Comparison of ENCODE assay signal across 8 cellular contexts in the genomic region with DNA sequence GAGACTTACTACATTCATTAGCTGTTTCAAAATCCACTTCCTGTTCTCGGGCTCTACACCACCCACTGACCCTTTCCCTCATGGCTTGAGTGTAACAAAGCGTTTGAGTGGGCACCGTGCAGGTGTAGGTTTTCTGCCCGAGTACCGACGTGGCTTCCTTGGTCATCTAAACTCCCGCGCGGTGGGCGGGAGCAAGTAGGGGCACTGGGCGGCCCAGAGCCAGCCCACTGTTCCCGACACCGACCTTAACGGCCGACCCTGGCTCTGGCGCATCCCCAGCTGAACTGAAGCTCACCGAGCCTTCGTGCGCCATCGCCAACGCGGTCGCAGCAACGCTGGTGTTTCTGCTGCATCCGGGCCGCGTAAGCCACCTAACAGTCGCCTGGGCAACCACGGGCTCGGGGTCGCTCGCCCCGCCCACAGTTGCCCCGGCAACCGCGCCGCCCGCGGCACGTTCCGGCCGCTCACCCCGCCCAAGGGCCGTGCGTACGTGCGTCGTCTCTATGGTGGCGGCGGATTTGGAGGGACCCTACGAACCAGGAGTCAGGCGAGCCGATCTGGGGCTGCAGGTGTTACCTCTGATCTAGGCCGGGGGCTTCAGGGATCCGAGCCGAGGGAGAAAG. TPM values are rescaled to one million over a fixed set of nuclear protein-coding genes. Genes with fewer than 3 reads are reported as not detected.
DNase-seq lines count a peak whose midpoint lies in the region; ATAC-seq and TF ChIP-seq lines count a peak whose summit lies in the region.

Gene C2orf81 (minus strand): TSS at position 372 of the 623 bp plus-strand sequence. CDS start 59 bp downstream, at position 313.
A gene with protein sequence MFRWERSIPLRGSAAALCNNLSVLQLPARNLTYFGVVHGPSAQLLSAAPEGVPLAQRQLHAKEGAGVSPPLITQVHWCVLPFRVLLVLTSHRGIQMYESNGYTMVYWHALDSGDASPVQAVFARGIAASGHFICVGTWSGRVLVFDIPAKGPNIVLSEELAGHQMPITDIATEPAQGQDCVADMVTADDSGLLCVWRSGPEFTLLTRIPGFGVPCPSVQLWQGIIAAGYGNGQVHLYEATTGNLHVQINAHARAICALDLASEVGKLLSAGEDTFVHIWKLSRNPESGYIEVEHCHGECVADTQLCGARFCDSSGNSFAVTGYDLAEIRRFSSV (plus strand): TSS at position 483 of the 623 bp plus-strand sequence. CDS start 424 bp downstream, outside the sequence.

- ATAC-seq in activated T-helper 17 cell treated with anti-CD3 and anti-CD28 coated beads, Interleukin-2, amount 50 U/mL, for 72 hours (replicated peaks), result peak; percentile 96
- ATAC-seq in stimulated activated naive CD8-positive, alpha-beta T cell treated with anti-CD3 and anti-CD28 coated beads, Interleukin-15, amount 100 ng/mL, for 72 hours, result peak; percentile 95

- DNase-seq in Daoy (ENCODE audit: low read depth), result peak; percentile 95
- DNase-seq in GOT3 (lab: John Stamatoyannopoulos, UW), result peak; percentile 68
- peak; percentile 84 for DNase-seq in LHCN-M2 (ENCODE audit: low read depth)
- DNase-seq in RPMI7951 (ENCODE audit: low read depth), result peak; percentile 92
- peak; percentile 70 for DNase-seq in fibroblast of peridontal ligament (ENCODE audit: extremely low read depth)
- peak; percentile 95 for DNase-seq in nephron progenitor cell
- DNase-seq in stimulated activated naive CD8-positive, alpha-beta T cell treated with anti-CD3 and anti-CD28 coated beads, Interleukin-15, amount 100 ng/mL, for 72 hours, result peak; percentile 95 to 96

- peaks cover 18% of the 10 kb centered on the region for H3K4me1 Mint-ChIP-seq in activated T-helper 17 cell treated with anti-CD3 and anti-CD28 coated beads, Interleukin-2, amount 50 U/mL, for 72 hours
- peaks cover 49% of the 10 kb centered on the region for H3K4me1 Mint-ChIP-seq in nephron progenitor cell
- peaks cover 42% of the 10 kb centered on the region for H3K4me1 Mint-ChIP-seq in stimulated activated naive CD8-positive, alpha-beta T cell treated with anti-CD3 and anti-CD28 coated beads, Interleukin-15, amount 100 ng/mL, for 72 hours

- H3K27ac Mint-ChIP-seq in activated T-helper 17 cell treated with anti-CD3 and anti-CD28 coated beads, Interleukin-2, amount 50 U/mL, for 72 hours, result peak within 1 kb of the TSS; percentile 98
- H3K27ac Mint-ChIP-seq in nephron progenitor cell, result peak within 1 kb of the TSS; percentile 76
- H3K27ac Mint-ChIP-seq in stimulated activated naive CD8-positive, alpha-beta T cell treated with anti-CD3 and anti-CD28 coated beads, Interleukin-15, amount 100 ng/mL, for 72 hours, result peak within 1 kb of the TSS; percentile 97 to 100

- H3K27me3 Mint-ChIP-seq in activated T-helper 17 cell treated with anti-CD3 and anti-CD28 coated beads, Interleukin-2, amount 50 U/mL, for 72 hours, result no peaks in the 10 kb centered on the region
- peaks cover 21% of the 10 kb centered on the region for H3K27me3 Mint-ChIP-seq in nephron progenitor cell (ENCODE audit: low read depth, poor library complexity)
- H3K27me3 Mint-ChIP-seq in stimulated activated naive CD8-positive, alpha-beta T cell treated with anti-CD3 and anti-CD28 coated beads, Interleukin-15, amount 100 ng/mL, for 72 hours, result no peaks in the 10 kb centered on the region

- peak within 1 kb of the TSS; percentile 97 for H3K4me3 Mint-ChIP-seq in activated T-helper 17 cell treated with anti-CD3 and anti-CD28 coated beads, Interleukin-2, amount 50 U/mL, for 72 hours
- peak within 1 kb of the TSS; percentile 95 for H3K4me3 Mint-ChIP-seq in nephron progenitor cell
- H3K4me3 Mint-ChIP-seq in stimulated activated naive CD8-positive, alpha-beta T cell treated with anti-CD3 and anti-CD28 coated beads, Interleukin-15, amount 100 ng/mL, for 72 hours, result peak within 1 kb of the TSS; percentile 98 to 100

- TF ChIP-seq CTCF in nephron progenitor cell (IDR thresholded peaks at IDR 0.05), result no peak

- H3K36me3 Mint-ChIP-seq in activated T-helper 17 cell treated with anti-CD3 and anti-CD28 coated beads, Interleukin-2, amount 50 U/mL, for 72 hours (ENCODE audit: low read depth), result peaks cover 46% of the 10 kb centered on the region
- H3K36me3 Mint-ChIP-seq in nephron progenitor cell (ENCODE audit: low read depth), result peaks cover 13% of the 10 kb centered on the region

- no peaks in the 10 kb centered on the region for H3K9me3 Mint-ChIP-seq in activated T-helper 17 cell treated with anti-CD3 and anti-CD28 coated beads, Interleukin-2, amount 50 U/mL, for 72 hours
- H3K9me3 Mint-ChIP-seq in nephron progenitor cell, result no peaks in the 10 kb centered on the region
- H3K9me3 Mint-ChIP-seq in stimulated activated naive CD8-positive, alpha-beta T cell treated with anti-CD3 and anti-CD28 coated beads, Interleukin-15, amount 100 ng/mL, for 72 hours, result no peaks in the 10 kb centered on the region

RNA-seq across cellular contexts. Expression of gene C2orf81, which starts in this region (rescaled TPM):
- total RNA-seq in Daoy (2014; rRNA removed; shearing (Covaris generic)), result 1.4 TPM in 2 replicates
- 0.63 and 1.5 TPM in 2 replicates for total RNA-seq in LHCN-M2 (2014; rRNA removed)
- polyA plus RNA-seq in LHCN-M2 (2012), result 1.3 TPM
- 1.2 and 1.3 TPM in 2 replicates for total RNA-seq in RPMI7951 (2014; rRNA removed; shearing (Covaris generic))
- total RNA-seq in activated T-helper 17 cell treated with anti-CD3 and anti-CD28 coated beads, Interleukin-2, amount 50 U/mL, for 72 hours, result 1 to 10 TPM; 2.3 to 9.7 TPM

RNA-seq across cellular contexts. Expression of the second gene that starts in this region (rescaled TPM):
- 62.2 and 68.1 TPM in 2 replicates for total RNA-seq in Daoy (2014; rRNA removed; shearing (Covaris generic))
- 40.0 and 55.8 TPM in 2 replicates for total RNA-seq in LHCN-M2 (2014; rRNA removed)
- 36.3 TPM for polyA plus RNA-seq in LHCN-M2 (2012)
- total RNA-seq in RPMI7951 (2014; rRNA removed; shearing (Covaris generic)), result 119 and 120 TPM in 2 replicates
- total RNA-seq in activated T-helper 17 cell treated with anti-CD3 and anti-CD28 coated beads, Interleukin-2, amount 50 U/mL, for 72 hours, result 100 to 1,000 TPM in 1 of 2 donors, 10 to 100 TPM in 1; 85.8 to 194 TPM

Comparison
In these comparisons a context has a peak if more than half of its experiments do, and no peak if none do; other contexts are left out.
1. Peak in every context shown above with its lines: DNase-seq and ATAC-seq.